In the genomic region with DNA sequence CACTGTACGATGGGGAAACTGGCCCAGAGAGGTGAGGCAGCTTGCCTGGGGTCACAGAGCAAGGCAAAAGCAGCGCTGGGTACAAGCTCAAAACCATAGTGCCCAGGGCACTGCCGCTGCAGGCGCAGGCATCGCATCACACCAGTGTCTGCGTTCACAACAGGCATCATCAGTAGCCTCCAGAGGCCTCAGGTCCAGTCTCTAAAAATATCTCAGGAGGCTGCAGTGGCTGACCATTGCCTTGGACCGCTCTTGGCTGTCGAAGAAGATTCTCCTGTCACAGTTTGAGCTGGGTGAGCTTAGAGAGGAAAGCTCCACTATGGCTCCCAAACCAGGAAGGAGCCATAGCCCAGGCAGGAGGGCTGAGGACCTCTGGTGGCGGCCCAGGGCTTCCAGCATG, we compare ENCODE assay signal across 10 cellular contexts. TPM values are rescaled to one million over a fixed set of nuclear protein-coding genes. Genes with fewer than 3 reads are reported as not detected.
DNase-seq lines count a peak whose midpoint lies in the region; TF ChIP-seq lines count a peak whose summit lies in the region.
"Not testable (repeated sequence)": the region's sequence is repeated elsewhere in the genome, so short reads cannot be mapped to it uniquely, and the experiment has no call there.
"Had no signal": no experiment of that assay in that cellular context is flagged by ENCODE, and none has a peak within 500 bp of the region (broad histone marks: within the 10 kb centered on the region; RNA-seq: fewer than 3 reads in every experiment).

No MANE protein-coding gene starts in this region.

- H3K4me3 ChIP-seq in GM08714 (ENCODE audit: low read length) (peak overlapping the region; percentile 52; the same call in 1 of the 2 replicates), HL-60 (replicated peaks; ENCODE audit: insufficient read depth, low read length) (0 out of 2 replicates have a peak overlapping the region, but pooled peaks have one; percentile 5)
- H3K4me3 ChIP-seq in endodermal cell (ENCODE audit: low read length), result not testable (repeated sequence)

- TF ChIP-seq CTCF in HL-60 (IDR thresholded peaks at IDR 0.05; ENCODE audit: insufficient read depth, low read length), result not testable (repeated sequence)
- peak; percentile 30 for TF ChIP-seq CTCF in endodermal cell (conservative IDR thresholded peaks at IDR 0.05)

- not testable (repeated sequence) for H3K27me3 ChIP-seq in HL-60 (ENCODE audit: insufficient read depth, poor library complexity, severe bottlenecking); endodermal cell (ENCODE audit: control insufficient read depth, insufficient read depth, low read length, poor library complexity, severe bottlenecking)

- not testable (repeated sequence) for H3K36me3 ChIP-seq in endodermal cell (ENCODE audit: control insufficient read depth, insufficient read depth, low read length)

- H3K9me3 ChIP-seq in endodermal cell (ENCODE audit: control insufficient read depth, low read length), result not testable (repeated sequence)

- H3K9me3 Mint-ChIP-seq in activated CD4-positive, alpha-beta T cell treated with anti-CD3 and anti-CD28 coated beads, Interleukin-2, amount 10 ng/mL, durations not matched to agents 24 days and 14 days, result not testable (repeated sequence)
- H3K9me3 Mint-ChIP-seq in endodermal cell, result peaks cover 15% of the 10 kb centered on the region

- H3K4me1 Mint-ChIP-seq in activated CD4-positive, alpha-beta T cell treated with anti-CD3 and anti-CD28 coated beads, Interleukin-2, amount 10 ng/mL, durations not matched to agents 24 days and 14 days; endodermal cell: not testable (repeated sequence)

- not testable (repeated sequence) for H3K4me3 Mint-ChIP-seq in activated CD4-positive, alpha-beta T cell treated with anti-CD3 and anti-CD28 coated beads, Interleukin-2, amount 10 ng/mL, durations not matched to agents 24 days and 14 days; endodermal cell

- not testable (repeated sequence) for H3K36me3 Mint-ChIP-seq in activated CD4-positive, alpha-beta T cell treated with anti-CD3 and anti-CD28 coated beads, Interleukin-2, amount 10 ng/mL, durations not matched to agents 24 days and 14 days (ENCODE audit: low read depth)
- H3K36me3 Mint-ChIP-seq in endodermal cell (ENCODE audit: low read depth), result peaks cover 11% of the 10 kb centered on the region

- not testable (repeated sequence) for H3K9ac ChIP-seq in endodermal cell (ENCODE audit: extremely low read depth, low read length, poor library complexity, severe bottlenecking)

- 86% methylated on average over 6 of the region's 9 CpGs; no CpG with 5 or more reads in 1 of the 2 experiments for WGBS in endodermal cell (ENCODE audit: insufficient coverage in 1 of 2, insufficient read length in 1 of 2), 2 experiments

- not testable (repeated sequence) for H3K27ac ChIP-seq in HL-60 (replicated peaks); endodermal cell (ENCODE audit: low read depth, low read length)

- DNase-seq in HL-60 (ENCODE audit: low read depth in 1 of 2, low spot score in 1 of 2); endodermal cell: not testable (repeated sequence)
- DNase-seq in activated CD4-positive, alpha-beta T cell treated with anti-CD3 and anti-CD28 coated beads, Interleukin-2, amount 10 ng/mL, durations not matched to agents 24 days and 14 days, result peak; percentile 52
- DNase-seq in posterior vena cava (ENCODE audit: low spot score), result peak; percentile 38

- intact Hi-C loops in activated CD4-positive, alpha-beta T cell treated with anti-CD3 and anti-CD28 coated beads, Interleukin-2, amount 10 ng/mL, durations not matched to agents 24 days and 14 days (cut with micrococcal nuclease); posterior vena cava (cut with DNase I): not testable (repeated sequence)

- H3K27me3 Mint-ChIP-seq in activated CD4-positive, alpha-beta T cell treated with anti-CD3 and anti-CD28 coated beads, Interleukin-2, amount 10 ng/mL, durations not matched to agents 24 days and 14 days; endodermal cell (ENCODE audit: insufficient read depth): not testable (repeated sequence)

- H3K4me1 ChIP-seq in endodermal cell (ENCODE audit: control insufficient read depth, insufficient read depth, low read length), result not testable (repeated sequence)

- not testable (repeated sequence) for H3K27ac Mint-ChIP-seq in activated CD4-positive, alpha-beta T cell treated with anti-CD3 and anti-CD28 coated beads, Interleukin-2, amount 10 ng/mL, durations not matched to agents 24 days and 14 days; endodermal cell

RNA-seq across cellular contexts. Expression of gene IQSEC3, which starts 51.2 kb away (rescaled TPM):
- total RNA-seq in activated CD4-positive, alpha-beta T cell treated with anti-CD3 and anti-CD28 coated beads, Interleukin-2, amount 10 ng/mL, durations not matched to agents 24 days and 14 days, result 0.05 and 0.21 TPM in 2 replicates
- total RNA-seq in endodermal cell (1 to 10 TPM; 1.5 to 2.7 TPM), posterior vena cava (1 to 10 TPM; 3.2 to 3.6 TPM)
- 1.5 TPM for polyA plus RNA-seq in endodermal cell (2013, experiment 1 of 2)
- polyA plus RNA-seq in endodermal cell (2013, experiment 2 of 2), result 0.95 TPM
- total RNA-seq: A172, Calu3, GM12878 had no signal
- polyA plus RNA-seq: A549, BJ, GM12878 had no signal
